In the genomic region with DNA sequence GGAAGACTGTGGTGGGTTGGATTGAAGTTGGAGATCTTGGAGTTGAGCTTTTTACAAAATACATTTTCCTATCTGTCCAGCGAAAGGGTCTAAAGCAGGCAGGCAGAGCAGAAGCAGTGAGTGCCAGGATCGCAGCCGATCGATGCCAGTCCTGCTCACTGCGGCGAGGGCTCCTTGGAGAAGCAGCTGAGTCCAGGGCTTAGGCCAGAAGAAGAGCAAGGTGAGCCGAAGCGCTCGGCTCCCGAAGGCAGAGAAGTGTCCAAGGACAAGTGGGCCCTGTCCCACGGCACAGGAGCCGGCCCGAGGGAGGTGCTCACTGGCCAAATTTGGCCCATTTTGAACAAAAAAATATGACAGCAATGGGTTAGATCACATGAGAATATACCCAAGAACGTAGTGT, we compare ENCODE assay signal across 37 cellular contexts.
"Had no signal": no experiment of that assay in that cellular context is flagged by ENCODE, and none has a peak within 500 bp of the region (broad histone marks: within the 10 kb centered on the region; RNA-seq: fewer than 3 reads in every experiment).

No MANE protein-coding gene starts in this region.

- ATAC-seq: activated CD8-positive, alpha-beta T cell treated with anti-CD3 and anti-CD28 coated beads for 36 hours; activated naive CD8-positive, alpha-beta T cell treated with anti-CD3 and anti-CD28 coated beads, Interleukin-2, amount 50 U/mL, for 24 hours; activated T-cell treated with anti-CD3 and anti-CD28 coated beads, Interleukin-2, amount 50 U/mL, for 4 hours; activated T-cell treated with anti-CD3 and anti-CD28 coated beads, Interleukin-2, amount 50 U/mL, for 72 hours; activated T-helper 17 cell treated with anti-CD3 and anti-CD28 coated beads, Interleukin-2, amount 50 U/mL, for 72 hours had no signal

- FAIRE-seq: bronchial epithelial cell, TTC549 had no signal

- H3K36me3 Mint-ChIP-seq: activated CD4-positive, alpha-beta memory T cell treated with anti-CD3 and anti-CD28 coated beads for 36 hours; activated naive CD4-positive, alpha-beta T cell treated with anti-CD3 and anti-CD28 coated beads, Interleukin-2, amount 10 ng/mL, durations not matched to agents 7 days and 5 days; activated naive CD4-positive, alpha-beta T cell treated with anti-CD3 and anti-CD28 coated beads, Interleukin-2, amount 50 U/mL, for 24 hours; activated naive CD8-positive, alpha-beta T cell; activated naive CD8-positive, alpha-beta T cell treated with anti-CD3 and anti-CD28 coated beads, Interleukin-2, amount 10 ng/mL, durations not matched to agents 7 days and 5 days; brain had no signal

- H3K27me3 ChIP-seq: ascending aorta, cardiac muscle cell had no signal

- DNase-seq: activated B cell treated with CpG ODN at 0.5 μM for 24 hours; activated CD4-positive, alpha-beta memory T cell treated with anti-CD3 and anti-CD28 coated beads for 36 hours; activated CD4-positive, alpha-beta T cell treated with anti-CD3 and anti-CD28 coated beads for 4 hours; activated CD4-positive, alpha-beta T cell treated with anti-CD3 and anti-CD28 coated beads, Interleukin-2, amount 10 ng/mL, durations not matched to agents 24 days and 14 days; activated CD4-positive, alpha-beta T cell treated with anti-CD3 and anti-CD28 coated beads, Interleukin-2, amount 50 U/mL, for 1 hour; activated CD4-positive, alpha-beta T cell treated with anti-CD3 and anti-CD28 coated beads, Interleukin-2, amount 50 U/mL, for 4 hours; activated CD4-positive, CD25-positive, alpha-beta regulatory T cell treated with anti-CD3 and anti-CD28 coated beads, Interleukin-2, amount 50 U/mL, for 72 hours; activated CD8-positive, alpha-beta memory T cell treated with anti-CD3 and anti-CD28 coated beads, Interleukin-2, amount 50 U/mL, for 4 hours; activated CD8-positive, alpha-beta T cell treated with anti-CD3 and anti-CD28 coated beads for 36 hours; activated effector memory CD4-positive, alpha-beta T cell treated with anti-CD3 and anti-CD28 coated beads, Interleukin-2, amount 50 U/mL, for 16 hours; activated gamma-delta T cell treated with Interleukin-2 at 50 U/mL for 16 hours; activated naive CD4-positive, alpha-beta T cell; activated naive CD4-positive, alpha-beta T cell treated with anti-CD3 and anti-CD28 coated beads, Interleukin-2, amount 10 ng/mL, durations not matched to agents 7 days and 5 days; activated naive CD8-positive, alpha-beta T cell treated with anti-CD3 and anti-CD28 coated beads, Interleukin-2, amount 10 ng/mL, durations not matched to agents 7 days and 5 days; activated naive CD8-positive, alpha-beta T cell treated with anti-CD3 and anti-CD28 coated beads, Interleukin-2, amount 50 U/mL, for 24 hours; activated T-cell treated with anti-CD3 and anti-CD28 coated beads for 4 hours; activated T-cell treated with anti-CD3 and anti-CD28 coated beads, Interleukin-2, amount 50 U/mL, for 1 hour; activated T-cell treated with anti-CD3 and anti-CD28 coated beads, Interleukin-2, amount 50 U/mL, for 4 hours; activated T-cell treated with anti-CD3 and anti-CD28 coated beads, Interleukin-2, amount 50 U/mL, for 72 hours; amygdala; anterior cingulate cortex; central memory CD4-positive, alpha-beta T cell; T-helper 1 cell; T-helper 2 cell; T-helper 9 cell had no signal

- H3K27ac ChIP-seq: ascending aorta, cardiac muscle cell, VCaP had no signal

- H3K9me3 ChIP-seq: ascending aorta had no signal

- H3K4me3 Mint-ChIP-seq: activated B cell treated with CpG ODN at 0.5 μM for 24 hours; activated CD4-positive, alpha-beta memory T cell treated with anti-CD3 and anti-CD28 coated beads for 36 hours; activated CD4-positive, alpha-beta T cell treated with anti-CD3 and anti-CD28 coated beads, Interleukin-2, amount 10 ng/mL, durations not matched to agents 24 days and 14 days; activated CD8-positive, alpha-beta T cell treated with anti-CD3 and anti-CD28 coated beads for 36 hours; activated naive CD4-positive, alpha-beta T cell treated with anti-CD3 and anti-CD28 coated beads, Interleukin-2, amount 10 ng/mL, durations not matched to agents 7 days and 5 days; activated naive CD4-positive, alpha-beta T cell treated with anti-CD3 and anti-CD28 coated beads, Interleukin-2, amount 50 U/mL, for 24 hours; activated naive CD8-positive, alpha-beta T cell; activated naive CD8-positive, alpha-beta T cell treated with anti-CD3 and anti-CD28 coated beads, Interleukin-2, amount 10 ng/mL, durations not matched to agents 7 days and 5 days; activated naive CD8-positive, alpha-beta T cell treated with anti-CD3 and anti-CD28 coated beads, Interleukin-2, amount 50 U/mL, for 24 hours; activated T-cell treated with anti-CD3 and anti-CD28 coated beads, Interleukin-2, amount 50 U/mL, for 4 hours; activated T-cell treated with anti-CD3 and anti-CD28 coated beads, Interleukin-2, amount 50 U/mL, for 72 hours; activated T-helper 1 cell treated with anti-CD3 and anti-CD28 coated beads, Interleukin-12 subunit alpha, Interleukin-12 subunit beta, Interleukin-2, Interleukin-4 antibody, amounts not matched to agents 30 ng/mL and 10 ng/mL and 1 ng/mL, durations not matched to agents 14 hours and 24 hours and 36 hours; activated T-helper 17 cell treated with anti-CD3 and anti-CD28 coated beads, Interleukin-2, amount 50 U/mL, for 72 hours; brain; T-helper 1 cell treated with Interleukin-12 subunit alpha and Interleukin-12 subunit beta and Interleukin-4 antibody, amounts not matched to agents 30 μg/mL and 1 μg/mL, for 36 hours; T-helper 2 cell treated with Interferon-gamma antibody and Interleukin-4, amounts not matched to agents 5 μg/mL and 100 μg/mL, for 36 hours had no signal

- H3K4me3 ChIP-seq: ascending aorta, cardiac muscle cell had no signal

- H3K4me1 Mint-ChIP-seq: activated B cell treated with CpG ODN at 0.5 μM for 24 hours; activated CD4-positive, alpha-beta T cell treated with anti-CD3 and anti-CD28 coated beads, Interleukin-2, amount 10 ng/mL, durations not matched to agents 24 days and 14 days; activated naive CD4-positive, alpha-beta T cell treated with anti-CD3 and anti-CD28 coated beads, Interleukin-2, amount 10 ng/mL, durations not matched to agents 7 days and 5 days; activated naive CD4-positive, alpha-beta T cell treated with anti-CD3 and anti-CD28 coated beads, Interleukin-2, amount 50 U/mL, for 24 hours; activated naive CD8-positive, alpha-beta T cell treated with anti-CD3 and anti-CD28 coated beads, Interleukin-2, amount 10 ng/mL, durations not matched to agents 7 days and 5 days; activated naive CD8-positive, alpha-beta T cell treated with anti-CD3 and anti-CD28 coated beads, Interleukin-2, amount 50 U/mL, for 24 hours; activated T-helper 17 cell treated with anti-CD3 and anti-CD28 coated beads, Interleukin-2, amount 50 U/mL, for 72 hours; brain had no signal

- H3K9me3 Mint-ChIP-seq: activated B cell treated with CpG ODN at 0.5 μM for 24 hours; activated CD4-positive, alpha-beta memory T cell treated with anti-CD3 and anti-CD28 coated beads for 36 hours; activated CD8-positive, alpha-beta T cell treated with anti-CD3 and anti-CD28 coated beads for 36 hours; activated naive CD4-positive, alpha-beta T cell treated with anti-CD3 and anti-CD28 coated beads, Interleukin-2, amount 10 ng/mL, durations not matched to agents 7 days and 5 days; activated naive CD4-positive, alpha-beta T cell treated with anti-CD3 and anti-CD28 coated beads, Interleukin-2, amount 50 U/mL, for 24 hours; activated naive CD8-positive, alpha-beta T cell treated with anti-CD3 and anti-CD28 coated beads, Interleukin-2, amount 10 ng/mL, durations not matched to agents 7 days and 5 days; activated T-cell treated with anti-CD3 and anti-CD28 coated beads, Interleukin-2, amount 50 U/mL, for 4 hours; activated T-cell treated with anti-CD3 and anti-CD28 coated beads, Interleukin-2, amount 50 U/mL, for 72 hours; activated T-helper 1 cell treated with anti-CD3 and anti-CD28 coated beads, Interleukin-12 subunit alpha, Interleukin-12 subunit beta, Interleukin-2, Interleukin-4 antibody, amounts not matched to agents 30 ng/mL and 10 ng/mL and 1 ng/mL, durations not matched to agents 14 hours and 24 hours and 36 hours; T-helper 1 cell treated with Interleukin-12 subunit alpha and Interleukin-12 subunit beta and Interleukin-4 antibody, amounts not matched to agents 30 μg/mL and 1 μg/mL, for 36 hours; T-helper 2 cell treated with Interferon-gamma antibody and Interleukin-4, amounts not matched to agents 5 μg/mL and 100 μg/mL, for 36 hours had no signal

- H3K4me1 ChIP-seq: ascending aorta had no signal

- H3K27ac Mint-ChIP-seq: activated B cell treated with CpG ODN at 0.5 μM for 24 hours; activated CD4-positive, alpha-beta memory T cell treated with anti-CD3 and anti-CD28 coated beads for 36 hours; activated CD4-positive, alpha-beta T cell treated with anti-CD3 and anti-CD28 coated beads, Interleukin-2, amount 10 ng/mL, durations not matched to agents 24 days and 14 days; activated CD8-positive, alpha-beta T cell treated with anti-CD3 and anti-CD28 coated beads for 36 hours; activated naive CD4-positive, alpha-beta T cell treated with anti-CD3 and anti-CD28 coated beads, Interleukin-2, amount 10 ng/mL, durations not matched to agents 7 days and 5 days; activated naive CD4-positive, alpha-beta T cell treated with anti-CD3 and anti-CD28 coated beads, Interleukin-2, amount 50 U/mL, for 24 hours; activated naive CD8-positive, alpha-beta T cell; activated naive CD8-positive, alpha-beta T cell treated with anti-CD3 and anti-CD28 coated beads, Interleukin-2, amount 10 ng/mL, durations not matched to agents 7 days and 5 days; activated naive CD8-positive, alpha-beta T cell treated with anti-CD3 and anti-CD28 coated beads, Interleukin-2, amount 50 U/mL, for 24 hours; activated T-cell treated with anti-CD3 and anti-CD28 coated beads, Interleukin-2, amount 50 U/mL, for 72 hours; activated T-helper 1 cell treated with anti-CD3 and anti-CD28 coated beads, Interleukin-12 subunit alpha, Interleukin-12 subunit beta, Interleukin-2, Interleukin-4 antibody, amounts not matched to agents 30 ng/mL and 10 ng/mL and 1 ng/mL, durations not matched to agents 14 hours and 24 hours and 36 hours; activated T-helper 17 cell treated with anti-CD3 and anti-CD28 coated beads, Interleukin-2, amount 50 U/mL, for 72 hours; brain; T-helper 1 cell treated with Interleukin-12 subunit alpha and Interleukin-12 subunit beta and Interleukin-4 antibody, amounts not matched to agents 30 μg/mL and 1 μg/mL, for 36 hours; T-helper 2 cell treated with Interferon-gamma antibody and Interleukin-4, amounts not matched to agents 5 μg/mL and 100 μg/mL, for 36 hours had no signal

- H3K27me3 Mint-ChIP-seq: activated B cell treated with CpG ODN at 0.5 μM for 24 hours; activated CD4-positive, alpha-beta T cell treated with anti-CD3 and anti-CD28 coated beads, Interleukin-2, amount 10 ng/mL, durations not matched to agents 24 days and 14 days; activated naive CD4-positive, alpha-beta T cell treated with anti-CD3 and anti-CD28 coated beads, Interleukin-2, amount 10 ng/mL, durations not matched to agents 7 days and 5 days had no signal

- H3K36me3 ChIP-seq: ascending aorta, cardiac muscle cell had no signal
